Comparison of ENCODE assay signal across 28 cellular contexts in genomic region chr9:133837644-133838597, GRCh38.
A peak's percentile ranks its signal among the peaks of the same experiment; 100 is the strongest.
DNase-seq lines count a peak whose midpoint lies in the region; ATAC-seq and TF ChIP-seq lines count a peak whose summit lies in the region.
"Had no signal": no experiment of that assay in that cellular context is flagged by ENCODE, and none has a peak within 500 bp of the region (broad histone marks: within the 10 kb centered on the region; RNA-seq: fewer than 3 reads in every experiment).

No MANE protein-coding gene starts in this region.

- peaks cover 6% of the 10 kb centered on the region; the same call in 1 of the 2 replicates for H3K9me1 ChIP-seq in IMR-90 (ENCODE audit: insufficient read depth, low read length)

- H3K9me3 Mint-ChIP-seq in brain = no peaks in the 10 kb centered on the region
- no peaks in the 10 kb centered on the region for H3K9me3 Mint-ChIP-seq in nephron
- H3K9me3 Mint-ChIP-seq: activated CD8-positive, alpha-beta T cell treated with anti-CD3 and anti-CD28 coated beads for 36 hours; activated naive CD4-positive, alpha-beta T cell treated with anti-CD3 and anti-CD28 coated beads for 36 hours; CD4-positive, alpha-beta T cell; naive B cell; stimulated activated naive B cell treated with anti-CD40 and anti-IgM and Interleukin-4, amounts not matched to agents 10 μg/mL and 1 μg/mL and 100 μg/mL, for 72 hours had no signal

- no peak overlapping the region for H2BK15ac ChIP-seq in IMR-90 (ENCODE audit: low read depth, low read length)

- peak; percentile 91 for DNase-seq in A673 (ENCODE audit: low spot score)
- DNase-seq in IMR-90 = no peak
- DNase-seq in ureter (ENCODE audit: low spot score) = no peak
- DNase-seq in posterior cingulate gyrus = no peak
- DNase-seq in NOMO-1 treated with DMSO at 0.1 percent for 48 hours (lab: John Stamatoyannopoulos, UW; ENCODE audit: unreplicated experiment) = no peak
- DNase-seq in HuH-7.5 (ENCODE audit: low spot score) = no peak
- DNase-seq: activated CD8-positive, alpha-beta T cell treated with anti-CD3 and anti-CD28 coated beads for 36 hours; activated naive CD4-positive, alpha-beta T cell treated with anti-CD3 and anti-CD28 coated beads for 36 hours; AML-193; CD4-positive, alpha-beta T cell; central memory CD4-positive, alpha-beta T cell; dermis blood vessel endothelial cell; foreskin fibroblast; head of caudate nucleus; islet precursor cell; KBM-7; left ventricle myocardium inferior; MG63; naive B cell; NCI-H2081 treated with DMSO at 0.1 percent for 48 hours; stimulated activated naive B cell treated with anti-CD40 and anti-IgM and Interleukin-4, amounts not matched to agents 10 μg/mL and 1 μg/mL and 100 μg/mL, for 72 hours; substantia nigra; T-helper 17 cell had no signal

- no peak overlapping the region for H3K27ac ChIP-seq in A673 (ENCODE audit: low read depth, low read length, poor library complexity, severe bottlenecking)
- H3K27ac ChIP-seq in IMR-90 (ENCODE audit: insufficient read depth, low read length) = no peak overlapping the region
- H3K27ac ChIP-seq: A549, esophagus muscularis mucosa, left ventricle myocardium inferior had no signal

- no peak overlapping the region for H3K4me2 ChIP-seq in IMR-90 (ENCODE audit: low read depth, low read length)
- H3K4me2 ChIP-seq: A549 had no signal

- in situ Hi-C loops in IMR-90 (cut with MboI; ENCODE audit: low sequenced_read_pairs) = no loop called here

- no peak overlapping the region for H2BK5ac ChIP-seq in IMR-90 (ENCODE audit: low read depth, low read length, poor library complexity, severe bottlenecking)

- H3K4me3 Mint-ChIP-seq in brain = peak overlapping the region in 3 of 5 experiments; percentile 14 to 65 (median 31)
- H3K4me3 Mint-ChIP-seq in nephron = no peak overlapping the region
- H3K4me3 Mint-ChIP-seq: activated CD8-positive, alpha-beta T cell treated with anti-CD3 and anti-CD28 coated beads for 36 hours; activated naive CD4-positive, alpha-beta T cell treated with anti-CD3 and anti-CD28 coated beads for 36 hours; CD4-positive, alpha-beta T cell; naive B cell; stimulated activated naive B cell treated with anti-CD40 and anti-IgM and Interleukin-4, amounts not matched to agents 10 μg/mL and 1 μg/mL and 100 μg/mL, for 72 hours; T-helper 17 cell had no signal

- no peak overlapping the region for H2BK120ac ChIP-seq in IMR-90 (ENCODE audit: low read depth, low read length)

- no peak overlapping the region for H2AK9ac ChIP-seq in IMR-90 (replicated peaks; ENCODE audit: low read depth, low read length, poor library complexity)

- H3K27me3 Mint-ChIP-seq in brain = no peaks in the 10 kb centered on the region
- peaks cover 5% of the 10 kb centered on the region for H3K27me3 Mint-ChIP-seq in nephron (ENCODE audit: low read depth)
- H3K27me3 Mint-ChIP-seq: activated CD8-positive, alpha-beta T cell treated with anti-CD3 and anti-CD28 coated beads for 36 hours; naive B cell; stimulated activated naive B cell treated with anti-CD40 and anti-IgM and Interleukin-4, amounts not matched to agents 10 μg/mL and 1 μg/mL and 100 μg/mL, for 72 hours; T-helper 17 cell had no signal

- H3K4me3 ChIP-seq in A673 (ENCODE audit: low read depth, low read length, poor library complexity, severe bottlenecking) (no peak overlapping the region), IMR-90 (ENCODE audit: insufficient read depth, low read depth, low read length) (no peak overlapping the region)
- H3K4me3 ChIP-seq: A549, esophagus muscularis mucosa, left ventricle myocardium inferior, MG63 had no signal

- 0 out of 2 replicates have a peak overlapping the region, but pooled peaks have one; percentile 1 for H3K14ac ChIP-seq in IMR-90 (replicated peaks; ENCODE audit: low read depth, low read length)

- intact Hi-C loops in A673 (cut with micrococcal nuclease; ENCODE audit: unreplicated experiment) (no loop called here), IMR-90 (cut with micrococcal nuclease) (no loop called here), posterior cingulate gyrus (cut with DNase I) (no loop called here)

- no peak overlapping the region for H4K5ac ChIP-seq in IMR-90 (ENCODE audit: low read depth, low read length)

- H3K9ac ChIP-seq in IMR-90 (ENCODE audit: low read depth, low read length) = no peak overlapping the region

- no peak for TF ChIP-seq POLR2A in IMR-90 (IDR thresholded peaks at IDR 0.05; ENCODE audit: low read depth, low read length)

- no peak overlapping the region for H3K23ac ChIP-seq in IMR-90 (ENCODE audit: low read depth, low read length)

- no CpG with 5 or more reads among the region's 12 CpGs for WGBS in IMR-90 (ENCODE audit: extremely low coverage in 2 of 2, insufficient read length in 1 of 2), 2 experiments

- H4K20me1 ChIP-seq in IMR-90 (ENCODE audit: insufficient read depth, low read length) = peaks cover 31% of the 10 kb centered on the region

- H3K27me3 ChIP-seq in A673 (replicated peaks; ENCODE audit: insufficient read depth, low read depth, low read length, poor library complexity) (no peaks in the 10 kb centered on the region), IMR-90 (ENCODE audit: control insufficient read depth, insufficient read depth, low read length) (no peaks in the 10 kb centered on the region)
- H3K27me3 ChIP-seq: esophagus muscularis mucosa, MG63 had no signal

- BruUV-seq in A673 (replicated peaks; lab: Mats Ljungman, UMichigan) (no TSS peak), IMR-90 (replicated peaks; lab: Mats Ljungman, UMichigan) (no TSS peak)

- H4K8ac ChIP-seq in IMR-90 (ENCODE audit: low read depth in 2 of 2, low read length in 2 of 2) = no peak overlapping the region

- H2AK5ac ChIP-seq in IMR-90 (ENCODE audit: low read depth, low read length) = peak overlapping the region; percentile 5; the same call in 1 of the 2 replicates

- H3K36me3 ChIP-seq in A673 (ENCODE audit: insufficient read depth, low read length, poor library complexity, severe bottlenecking) = no peaks in the 10 kb centered on the region
- H3K36me3 ChIP-seq in IMR-90 (ENCODE audit: control insufficient read depth, insufficient read depth, low read length) = peaks cover 3% of the 10 kb centered on the region; the same call in 1 of the 2 replicates
- H3K36me3 ChIP-seq: left ventricle myocardium inferior, MG63 had no signal

- dilution Hi-C loops in IMR-90 (cut with HindIII; ENCODE audit: low sequenced_read_pairs, unreplicated experiment) = no loop called here

- no peak overlapping the region for H3K4ac ChIP-seq in IMR-90 (ENCODE audit: low read depth, low read length)

- no peak overlapping the region for H3K56ac ChIP-seq in IMR-90 (ENCODE audit: extremely low read depth, insufficient read depth, low read length)

- no peaks in the 10 kb centered on the region for H3K36me3 Mint-ChIP-seq in brain
- no peaks in the 10 kb centered on the region for H3K36me3 Mint-ChIP-seq in nephron (ENCODE audit: low read depth)
- H3K36me3 Mint-ChIP-seq: naive B cell had no signal

- no peak overlapping the region for H4K91ac ChIP-seq in IMR-90 (ENCODE audit: insufficient read depth, low read depth, low read length)

- no peak overlapping the region for H3K18ac ChIP-seq in IMR-90 (ENCODE audit: low read depth, low read length)

- H3K4me1 Mint-ChIP-seq in brain (peaks cover 79% of the 10 kb centered on the region), nephron (peaks cover 51% of the 10 kb centered on the region)
- H3K4me1 Mint-ChIP-seq: T-helper 17 cell had no signal

- H2AFZ ChIP-seq in IMR-90 (replicated peaks; ENCODE audit: low read length, poor library complexity) = no peak overlapping the region

- no peak for TF ChIP-seq RAD21 in IMR-90 (IDR thresholded peaks at IDR 0.05; ENCODE audit: low read length)

- TF ChIP-seq CTCF in A673 (conservative IDR thresholded peaks at IDR 0.05; ENCODE audit: low read depth, low read length) (no peak), IMR-90 (conservative IDR thresholded peaks at IDR 0.05; ENCODE audit: low read depth, low read length) (no peak), brain (conservative IDR thresholded peaks at IDR 0.05) (no peak), nephron (IDR thresholded peaks at IDR 0.05; ENCODE audit: unreplicated experiment in 3 of 3) (no peak)

- peaks cover 21 to 54% of the 10 kb centered on the region in 2 experiments for H3K79me1 ChIP-seq in IMR-90 (ENCODE audit: low read depth in 1 of 2, low read length in 2 of 2)

- peaks cover 20% of the 10 kb centered on the region for H3K4me1 ChIP-seq in A673 (ENCODE audit: insufficient read depth, low read length, poor library complexity, severe bottlenecking)
- peaks cover 6% of the 10 kb centered on the region for H3K4me1 ChIP-seq in IMR-90 (ENCODE audit: control insufficient read depth, insufficient read depth, low read length)

- ATAC-seq in IMR-90 (ENCODE audit: low read depth) = no peak
- ATAC-seq: A549; activated CD8-positive, alpha-beta T cell treated with anti-CD3 and anti-CD28 coated beads for 36 hours; SK-N-SH treated with all-trans-retinoic acid at 6 μM for 48 hours; stimulated activated naive B cell treated with anti-CD40 and anti-IgM and Interleukin-4, amounts not matched to agents 10 μg/mL and 1 μg/mL and 100 μg/mL, for 72 hours; T-helper 17 cell had no signal

- POLR2A ChIA-PET in A673 (lab: Charles Lee; ENCODE audit: low non-redundant PET) = no interaction called here
- POLR2A ChIA-PET in IMR-90 (lab: Charles Lee; ENCODE audit: unreplicated experiment) = no interaction called here

- H3K27ac Mint-ChIP-seq in brain = peak overlapping the region; percentile 15 to 96 (median 89)
- peak overlapping the region in 2 of 3 experiments; percentile 34 to 68 for H3K27ac Mint-ChIP-seq in nephron
- H3K27ac Mint-ChIP-seq: activated CD8-positive, alpha-beta T cell treated with anti-CD3 and anti-CD28 coated beads for 36 hours; activated naive CD4-positive, alpha-beta T cell treated with anti-CD3 and anti-CD28 coated beads for 36 hours; CD4-positive, alpha-beta T cell; stimulated activated naive B cell treated with anti-CD40 and anti-IgM and Interleukin-4, amounts not matched to agents 10 μg/mL and 1 μg/mL and 100 μg/mL, for 72 hours; T-helper 17 cell had no signal

- H3K9me3 ChIP-seq in A673 (ENCODE audit: low read depth, low read length, poor library complexity, severe bottlenecking) (no peaks in the 10 kb centered on the region), IMR-90 (ENCODE audit: control insufficient read depth, insufficient read depth, low read length) (no peaks in the 10 kb centered on the region)
- H3K9me3 ChIP-seq: A549, esophagus muscularis mucosa, left ventricle myocardium inferior, MG63 had no signal

- CTCF ChIA-PET in A673 (lab: Charles Lee) (interaction anchor here (0.6 kb wide), 1 partner anchor 47 kb away, joined by 5 read pairs; no protein-coding TSS in a partner anchor), IMR-90 (lab: Yijun Ruan, JAX) (no interaction called here)

- no peak overlapping the region for H2BK20ac ChIP-seq in IMR-90 (ENCODE audit: low read depth, low read length)

TF ChIP-seq in IMR-90, 13 proteins besides CTCF, POLR2A, EP300 and RAD21 (continues in another document):
- no peak for TF ChIP-seq NFE2L2 (IDR thresholded peaks at IDR 0.05; ENCODE audit: low read depth, low read length)
- no peak for TF ChIP-seq FOS (IDR thresholded peaks at IDR 0.05; ENCODE audit: low read depth, low read length)
- TF ChIP-seq CEBPB (IDR thresholded peaks at IDR 0.05; ENCODE audit: low read depth, low read length) = no peak
- no peak for TF ChIP-seq RCOR1 (IDR thresholded peaks at IDR 0.05; ENCODE audit: insufficient replicate concordance, low read length)
- TF ChIP-seq CHD1 (IDR thresholded peaks at IDR 0.05; ENCODE audit: low read depth, low read length) = no peak

Comparison
In these comparisons a context has a peak if more than half of its experiments do, and no peak if none do; other contexts are left out.
1. H3K4me3 Mint-ChIP-seq: peak in brain (3 of 5); none in nephron (0 of 3).